22 cellular contexts compared by ENCODE assay signal in the genomic region with DNA sequence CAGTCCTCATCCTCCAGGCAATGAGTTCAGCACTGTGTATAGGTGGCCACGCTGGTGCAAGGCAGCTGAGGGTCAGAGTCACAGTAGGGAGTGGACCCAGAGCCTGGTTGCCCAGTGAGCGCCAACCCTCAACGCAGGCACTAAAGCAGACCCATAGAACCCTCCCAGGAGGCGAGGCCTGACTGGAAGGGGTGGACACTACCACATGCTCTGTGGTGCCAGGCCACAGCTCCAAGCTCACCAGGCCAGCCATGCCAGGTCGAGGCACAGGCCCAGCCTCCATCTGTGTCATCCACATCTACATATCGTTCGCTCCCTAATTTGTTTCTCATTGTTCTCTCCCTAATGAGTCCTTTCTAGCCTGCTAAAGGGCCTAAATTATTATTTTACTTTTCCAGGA.
"Had no signal": no experiment of that assay in that cellular context is flagged by ENCODE, and none has a peak within 500 bp of the region (broad histone marks: within the 10 kb centered on the region; RNA-seq: fewer than 3 reads in every experiment).

No MANE protein-coding gene starts in this region.

- H3K4me1 Mint-ChIP-seq: immature natural killer cell had no signal

- H2AFZ ChIP-seq: hepatocyte had no signal

- H3K4me3 Mint-ChIP-seq: dendritic cell treated with granulocyte-macrophage colony-stimulating factor and Interleukin-4, amounts not matched to agents 40 ng/mL and 50 ng/mL, for 4 days; effector memory CD8-positive, alpha-beta T cell; immature natural killer cell; mesothelial cell of epicardium; naive B cell had no signal

- H3K4me1 ChIP-seq: colonic mucosa, foreskin keratinocyte, lower lobe of right lung had no signal

- H3K27ac Mint-ChIP-seq: dendritic cell treated with granulocyte-macrophage colony-stimulating factor and Interleukin-4, amounts not matched to agents 40 ng/mL and 50 ng/mL, for 4 days; effector memory CD8-positive, alpha-beta T cell; immature natural killer cell; mesothelial cell of epicardium; naive B cell had no signal

- H3K27ac ChIP-seq: colonic mucosa, esophagus muscularis mucosa, foreskin keratinocyte, gastroesophageal sphincter, heart left ventricle, hepatocyte, left lung, lower lobe of right lung had no signal

- DNase-seq: colonic mucosa; cortex of kidney; effector CD8-positive, alpha-beta T cell; effector memory CD8-positive, alpha-beta T cell; foreskin keratinocyte; heart left ventricle; hypothalamus; immature natural killer cell; islet precursor cell; kidney; left cardiac atrium; left lung; left ventricle myocardium superior; lower lobe of right lung; mesenchymal stem cell; mucosa of descending colon; naive B cell had no signal

- ATAC-seq: effector memory CD8-positive, alpha-beta T cell; foreskin keratinocyte; gastroesophageal sphincter; left cardiac atrium; left lung; left ventricle myocardium superior; mucosa of descending colon had no signal

- H3K4me2 ChIP-seq: hepatocyte had no signal

- H3K36me3 Mint-ChIP-seq: immature natural killer cell, mesothelial cell of epicardium, naive B cell had no signal

- H3K9me3 ChIP-seq: colonic mucosa, esophagus muscularis mucosa, gastroesophageal sphincter, heart left ventricle, left lung, lower lobe of right lung, mucosa of descending colon had no signal

- H3K27me3 ChIP-seq: colonic mucosa, esophagus muscularis mucosa, foreskin keratinocyte had no signal

- H3K9me3 Mint-ChIP-seq: dendritic cell treated with granulocyte-macrophage colony-stimulating factor and Interleukin-4, amounts not matched to agents 40 ng/mL and 50 ng/mL, for 4 days; effector memory CD8-positive, alpha-beta T cell; immature natural killer cell; mesothelial cell of epicardium; naive B cell had no signal

- H3K36me3 ChIP-seq: colonic mucosa, esophagus muscularis mucosa, gastroesophageal sphincter, heart left ventricle, left lung, lower lobe of right lung had no signal

- H3K79me2 ChIP-seq: hepatocyte had no signal

- H3K4me3 ChIP-seq: colonic mucosa, esophagus muscularis mucosa, gastroesophageal sphincter, heart left ventricle, hepatocyte, left lung, lower lobe of right lung, mucosa of descending colon had no signal
